17 cellular contexts compared by ENCODE assay signal in genomic region chr2:232894746-232895145, GRCh38. TPM values are rescaled to one million over a fixed set of nuclear protein-coding genes. Genes with fewer than 3 reads are reported as not detected.
"Had no signal": no experiment of that assay in that cellular context is flagged by ENCODE, and none has a peak within 500 bp of the region (broad histone marks: within the 10 kb centered on the region; RNA-seq: fewer than 3 reads in every experiment).

No MANE protein-coding gene starts in this region.

- DNase-seq: activated CD4-positive, alpha-beta T cell treated with anti-CD3 and anti-CD28 coated beads, Interleukin-2, amount 10 ng/mL, durations not matched to agents 7 days and 5 days; activated naive CD4-positive, alpha-beta T cell; activated naive CD8-positive, alpha-beta T cell treated with anti-CD3 and anti-CD28 coated beads, Interleukin-2, amount 10 ng/mL, durations not matched to agents 7 days and 5 days; activated T-cell treated with anti-CD3 and anti-CD28 coated beads for 4 hours; anterior cingulate cortex; colonic mucosa; effector CD4-positive, alpha-beta T cell; mesenchymal stem cell; naive thymus-derived CD4-positive, alpha-beta T cell; stimulated activated naive B cell treated with anti-CD40 and anti-IgM and Interleukin-4, amounts not matched to agents 10 μg/mL and 1 μg/mL and 100 μg/mL, for 72 hours; T-helper 1 cell; T-helper 9 cell; thyroid gland had no signal

- H3K9me3 ChIP-seq: colonic mucosa, esophagus muscularis mucosa, pancreas, thyroid gland had no signal

- H3K9me3 Mint-ChIP-seq: activated CD4-positive, alpha-beta T cell treated with anti-CD3 and anti-CD28 coated beads, Interleukin-2, amount 10 ng/mL, durations not matched to agents 7 days and 5 days; activated naive CD8-positive, alpha-beta T cell treated with anti-CD3 and anti-CD28 coated beads, Interleukin-2, amount 10 ng/mL, durations not matched to agents 7 days and 5 days; central memory CD8-positive, alpha-beta T cell; naive thymus-derived CD4-positive, alpha-beta T cell; stimulated activated naive B cell treated with anti-CD40 and anti-IgM and Interleukin-4, amounts not matched to agents 10 μg/mL and 1 μg/mL and 100 μg/mL, for 72 hours had no signal

- H3K4me1 Mint-ChIP-seq: activated CD4-positive, alpha-beta T cell treated with anti-CD3 and anti-CD28 coated beads, Interleukin-2, amount 10 ng/mL, durations not matched to agents 7 days and 5 days; central memory CD8-positive, alpha-beta T cell had no signal

- H3K27ac ChIP-seq: colonic mucosa, esophagus muscularis mucosa, pancreas, thyroid gland had no signal

- H3K4me3 ChIP-seq: colonic mucosa, esophagus muscularis mucosa, pancreas, thyroid gland had no signal

- H3K27ac Mint-ChIP-seq: activated CD4-positive, alpha-beta T cell treated with anti-CD3 and anti-CD28 coated beads, Interleukin-2, amount 10 ng/mL, durations not matched to agents 7 days and 5 days; activated naive CD8-positive, alpha-beta T cell treated with anti-CD3 and anti-CD28 coated beads, Interleukin-2, amount 10 ng/mL, durations not matched to agents 7 days and 5 days; naive thymus-derived CD4-positive, alpha-beta T cell had no signal

- H3K4me1 ChIP-seq: colonic mucosa had no signal

- H3K4me3 Mint-ChIP-seq: activated CD4-positive, alpha-beta T cell treated with anti-CD3 and anti-CD28 coated beads, Interleukin-2, amount 10 ng/mL, durations not matched to agents 7 days and 5 days; activated naive CD8-positive, alpha-beta T cell treated with anti-CD3 and anti-CD28 coated beads, Interleukin-2, amount 10 ng/mL, durations not matched to agents 7 days and 5 days; brain; central memory CD8-positive, alpha-beta T cell; naive thymus-derived CD4-positive, alpha-beta T cell; stimulated activated naive B cell treated with anti-CD40 and anti-IgM and Interleukin-4, amounts not matched to agents 10 μg/mL and 1 μg/mL and 100 μg/mL, for 72 hours had no signal

- H3K36me3 ChIP-seq: colonic mucosa, esophagus muscularis mucosa, pancreas, thyroid gland had no signal

- H3K27me3 ChIP-seq: colonic mucosa, pancreas, thyroid gland had no signal

- ATAC-seq: naive thymus-derived CD4-positive, alpha-beta T cell; stimulated activated naive B cell treated with anti-CD40 and anti-IgM and Interleukin-4, amounts not matched to agents 10 μg/mL and 1 μg/mL and 100 μg/mL, for 72 hours had no signal

- H3K36me3 Mint-ChIP-seq: activated naive CD8-positive, alpha-beta T cell treated with anti-CD3 and anti-CD28 coated beads, Interleukin-2, amount 10 ng/mL, durations not matched to agents 7 days and 5 days; brain; naive thymus-derived CD4-positive, alpha-beta T cell; stimulated activated naive B cell treated with anti-CD40 and anti-IgM and Interleukin-4, amounts not matched to agents 10 μg/mL and 1 μg/mL and 100 μg/mL, for 72 hours had no signal

RNA-seq across cellular contexts. Expression of gene SNORC, which starts 24.7 kb away (rescaled TPM):
- polyA plus RNA-seq: naive thymus-derived CD4-positive, alpha-beta T cell had no signal
